Comparison of ENCODE assay signal across 10 cellular contexts in genomic region chr17:76561332-76561731, GRCh38. TPM values are rescaled to one million over a fixed set of nuclear protein-coding genes. Genes with fewer than 3 reads are reported as not detected.
DNase-seq lines count a peak whose midpoint lies in the region; ATAC-seq and TF ChIP-seq lines count a peak whose summit lies in the region.
"Had no signal": no experiment of that assay in that cellular context is flagged by ENCODE, and none has a peak within 500 bp of the region (broad histone marks: within the 10 kb centered on the region; RNA-seq: fewer than 3 reads in every experiment).

No MANE protein-coding gene starts in this region.

- peak overlapping the region; percentile 65 to 88 for H3K27ac ChIP-seq in right atrium auricular region
- peak overlapping the region; percentile 1 for H3K27ac ChIP-seq in layer of hippocampus (ENCODE audit: low read depth, low read length)
- H3K27ac ChIP-seq in upper lobe of right lung, result peak overlapping the region; percentile 68

- H3K4me1 ChIP-seq in right atrium auricular region, result peaks cover 0 to 62% of the 10 kb centered on the region in 2 donors
- peaks cover 49% of the 10 kb centered on the region for H3K4me1 ChIP-seq in upper lobe of right lung

- H3K4me3 ChIP-seq in right atrium auricular region, result no peak overlapping the region
- peak overlapping the region; percentile 26 for H3K4me3 ChIP-seq in upper lobe of right lung
- H3K4me3 ChIP-seq: testis had no signal

- peak overlapping the region; percentile 88 for H3K27ac Mint-ChIP-seq in activated T-helper 17 cell treated with anti-CD3 and anti-CD28 coated beads, Interleukin-2, amount 50 U/mL, for 72 hours
- no peak overlapping the region for H3K27ac Mint-ChIP-seq in glutamatergic neuron (ENCODE audit: unreplicated experiment)

- H3K36me3 ChIP-seq in right atrium auricular region (peaks cover 40% of the 10 kb centered on the region), upper lobe of right lung (peaks cover 27% of the 10 kb centered on the region)

- H3K36me3 Mint-ChIP-seq in activated T-helper 17 cell treated with anti-CD3 and anti-CD28 coated beads, Interleukin-2, amount 50 U/mL, for 72 hours (ENCODE audit: low read depth), result peaks cover 92% of the 10 kb centered on the region
- no peaks in the 10 kb centered on the region for H3K36me3 Mint-ChIP-seq in glutamatergic neuron (ENCODE audit: unreplicated experiment)

- TF ChIP-seq CTCF in right atrium auricular region (IDR thresholded peaks at IDR 0.05) (no peak), upper lobe of right lung (IDR thresholded peaks at IDR 0.05) (no peak), glutamatergic neuron (IDR thresholded peaks at IDR 0.05; ENCODE audit: partially characterized antibody, unreplicated experiment) (no peak)

- H3K9me3 ChIP-seq in right atrium auricular region (no peaks in the 10 kb centered on the region), upper lobe of right lung (no peaks in the 10 kb centered on the region)
- H3K9me3 ChIP-seq: testis had no signal

- no peaks in the 10 kb centered on the region for H3K27me3 Mint-ChIP-seq in activated T-helper 17 cell treated with anti-CD3 and anti-CD28 coated beads, Interleukin-2, amount 50 U/mL, for 72 hours
- H3K27me3 Mint-ChIP-seq in glutamatergic neuron (ENCODE audit: unreplicated experiment), result peaks cover 10% of the 10 kb centered on the region

- no peaks in the 10 kb centered on the region for H3K27me3 ChIP-seq in right atrium auricular region
- no peaks in the 10 kb centered on the region for H3K27me3 ChIP-seq in layer of hippocampus (ENCODE audit: control insufficient read depth, insufficient read depth, low read length)
- no peaks in the 10 kb centered on the region for H3K27me3 ChIP-seq in upper lobe of right lung
- H3K27me3 ChIP-seq: testis had no signal

- no peaks in the 10 kb centered on the region for H3K9me3 Mint-ChIP-seq in activated T-helper 17 cell treated with anti-CD3 and anti-CD28 coated beads, Interleukin-2, amount 50 U/mL, for 72 hours
- peaks cover 12% of the 10 kb centered on the region for H3K9me3 Mint-ChIP-seq in glutamatergic neuron (ENCODE audit: unreplicated experiment)

- peak overlapping the region; percentile 100 for H3K4me3 Mint-ChIP-seq in activated T-helper 17 cell treated with anti-CD3 and anti-CD28 coated beads, Interleukin-2, amount 50 U/mL, for 72 hours
- H3K4me3 Mint-ChIP-seq in glutamatergic neuron (ENCODE audit: unreplicated experiment), result no peak overlapping the region

- intact Hi-C loops in left cardiac atrium (cut with DNase I), result loop anchor here in 1 of 2 donors (10.0 kb wide), 1 partner anchor 63 kb away; no protein-coding TSS in a partner anchor
- intact Hi-C loops in upper lobe of right lung (cut with DNase I), result no loop called here

- peaks cover 32% of the 10 kb centered on the region for H3K4me1 Mint-ChIP-seq in activated T-helper 17 cell treated with anti-CD3 and anti-CD28 coated beads, Interleukin-2, amount 50 U/mL, for 72 hours
- H3K4me1 Mint-ChIP-seq in glutamatergic neuron (ENCODE audit: low read depth, unreplicated experiment), result peaks cover 11% of the 10 kb centered on the region

- ATAC-seq in left cardiac atrium (no peak), upper lobe of right lung (no peak)
- no peak for ATAC-seq in activated T-helper 17 cell treated with anti-CD3 and anti-CD28 coated beads, Interleukin-2, amount 50 U/mL, for 72 hours (replicated peaks)

- no peak for DNase-seq in right atrium auricular region (ENCODE audit: low spot score)
- DNase-seq in left cardiac atrium, result no peak
- DNase-seq in upper lobe of right lung, result no peak
- no peak for DNase-seq in glutamatergic neuron
- DNase-seq in stimulated activated CD4-positive, alpha-beta T cell treated with anti-CD3 and anti-CD28 coated beads, Interleukin-2, amount 100 ng/mL, for 48 hours, result no peak
- DNase-seq in CD1c-positive myeloid dendritic cell (ENCODE audit: extremely low spot score), result no peak
- DNase-seq: NCI-H187, testis had no signal

RNA-seq across cellular contexts. Expression of gene PRCD, which starts 21.5 kb away (rescaled TPM):
- 1 to 10 TPM; 2.1 to 3.5 TPM for total RNA-seq in right atrium auricular region
- 1 to 10 TPM; 5.5 to 7.7 TPM for total RNA-seq in left cardiac atrium
- total RNA-seq in activated T-helper 17 cell treated with anti-CD3 and anti-CD28 coated beads, Interleukin-2, amount 50 U/mL, for 72 hours, result not detected
- 7.7 TPM for total RNA-seq in upper lobe of right lung
- 1.4 TPM for total RNA-seq in glutamatergic neuron (ENCODE audit: unreplicated experiment)

RNA-seq across cellular contexts. Expression of gene CYGB, which starts 23.8 kb away (rescaled TPM):
- 10 to 100 TPM; 23.0 to 48.7 TPM for total RNA-seq in right atrium auricular region
- total RNA-seq in left cardiac atrium, result 10 to 100 TPM; 45.7 to 70.8 TPM
- total RNA-seq in activated T-helper 17 cell treated with anti-CD3 and anti-CD28 coated beads, Interleukin-2, amount 50 U/mL, for 72 hours, result not detected
- total RNA-seq in upper lobe of right lung, result 34.3 TPM
- 20.4 TPM for total RNA-seq in glutamatergic neuron (ENCODE audit: unreplicated experiment)

RNA-seq across cellular contexts. Expression of gene ST6GALNAC2, which starts 24.3 kb away (rescaled TPM):
- total RNA-seq in right atrium auricular region (1 to 10 TPM; 4.5 to 6.4 TPM), left cardiac atrium (1 to 10 TPM; 5.0 to 5.1 TPM), upper lobe of right lung (24.5 TPM), glutamatergic neuron (ENCODE audit: unreplicated experiment) (0.32 TPM)
- total RNA-seq in activated T-helper 17 cell treated with anti-CD3 and anti-CD28 coated beads, Interleukin-2, amount 50 U/mL, for 72 hours, result under 1 TPM in 1 of 2 donors, not detected in 1; 0.29 TPM

Comparison
In these comparisons a context has a peak if more than half of its experiments do, and no peak if none do; other contexts are left out.
1. H3K27ac ChIP-seq: peak in every context shown above with its lines; median percentile 76 in right atrium auricular region; 68 in upper lobe of right lung; 1 in layer of hippocampus.
2. RNA of gene CYGB, which starts 23.8 kb away (total RNA-seq): 45.7 to 70.8 TPM in left cardiac atrium, 23.0 to 48.7 TPM in right atrium auricular region, 34.3 TPM in upper lobe of right lung (single experiment) and 20.4 TPM in glutamatergic neuron (single experiment); not detected in activated T-helper 17 cell treated with anti-CD3 and anti-CD28 coated beads, Interleukin-2, amount 50 U/mL, for 72 hours; every median in the first group is over 10 times any median in the second.